Comparison of ENCODE assay signal across 9 cellular contexts in genomic region chr7:92731327-92732063, GRCh38.
DNase-seq lines count a peak whose midpoint lies in the region; ATAC-seq and TF ChIP-seq lines count a peak whose summit lies in the region.
"Had no signal": no experiment of that assay in that cellular context is flagged by ENCODE, and none has a peak within 500 bp of the region (broad histone marks: within the 10 kb centered on the region; RNA-seq: fewer than 3 reads in every experiment).

No MANE protein-coding gene starts in this region.

- 32 to 52% (median 43%) methylated on average over 2 of the region's 2 CpGs for WGBS in adrenal gland, 4 donors
- WGBS in smooth muscle cell (ENCODE audit: low lambda C conversion rate): 60% methylated on average over 2 of the region's 2 CpGs
- 62% methylated on average over 2 of the region's 2 CpGs for WGBS in suprapubic skin

- TF ChIP-seq EP300 in suprapubic skin (IDR thresholded peaks at IDR 0.05): no peak

- H4K20me1 ChIP-seq in smooth muscle cell (ENCODE audit: low read depth): peaks cover 76% of the 10 kb centered on the region

- TF ChIP-seq CTCF in adrenal gland (IDR thresholded peaks at IDR 0.05) (no peak), smooth muscle cell (IDR thresholded peaks at IDR 0.05; ENCODE audit: borderline replicate concordance, insufficient read depth, poor library complexity, severe bottlenecking) (no peak), suprapubic skin (IDR thresholded peaks at IDR 0.05) (no peak), dorsolateral prefrontal cortex (IDR thresholded peaks at IDR 0.05 in 54 of 56, conservative IDR thresholded peaks at IDR 0.05 in 2 of 56; ENCODE audit: low read depth in 1 of 56, partially characterized antibody in 56 of 56) (no peak)

- DNase-seq in LHCN-M2 (ENCODE audit: low read depth) (peak; percentile 68), adrenal gland (peak in 1 of 7 donors; percentile 23), smooth muscle cell (lab: John Stamatoyannopoulos, UW; ENCODE audit: unreplicated experiment) (no peak), suprapubic skin (ENCODE audit: low spot score in 2 of 2) (no peak), NCI-H748 treated with DMSO at 0.1 percent for 48 hours (lab: John Stamatoyannopoulos, UW) (no peak), dorsolateral prefrontal cortex (no peak)
- DNase-seq: T-helper 9 cell had no signal

- ATAC-seq in GM19468 (IDR thresholded peaks at IDR 0.05; ENCODE audit: extremely low read depth, unreplicated experiment) (peak; percentile 36), HG02981 (IDR thresholded peaks at IDR 0.05; ENCODE audit: unreplicated experiment) (no peak)

- peaks cover 91% of the 10 kb centered on the region for H3K79me2 ChIP-seq in smooth muscle cell (ENCODE audit: low read depth)

- no peak overlapping the region for H2AFZ ChIP-seq in smooth muscle cell (ENCODE audit: low read depth)

- H3K9ac ChIP-seq in smooth muscle cell (ENCODE audit: low read depth): no peak overlapping the region

- TF ChIP-seq POLR2A in adrenal gland (IDR thresholded peaks at IDR 0.05): no peak
- TF ChIP-seq POLR2A in suprapubic skin (IDR thresholded peaks at IDR 0.05): no peak

- H3K4me1 ChIP-seq in adrenal gland (replicated peaks in 1 of 2) (peaks cover 0 to 19% of the 10 kb centered on the region in 2 donors), smooth muscle cell (ENCODE audit: low read depth) (no peaks in the 10 kb centered on the region), suprapubic skin (peaks cover 11% of the 10 kb centered on the region)

- H3K27me3 ChIP-seq in adrenal gland (no peaks in the 10 kb centered on the region), smooth muscle cell (ENCODE audit: low read depth) (no peaks in the 10 kb centered on the region), suprapubic skin (no peaks in the 10 kb centered on the region), dorsolateral prefrontal cortex (no peaks in the 10 kb centered on the region)

- H3K4me3 ChIP-seq in adrenal gland (no peak overlapping the region), smooth muscle cell (no peak overlapping the region), suprapubic skin (no peak overlapping the region), dorsolateral prefrontal cortex (no peak overlapping the region)

- H3K4me2 ChIP-seq in smooth muscle cell: peak overlapping the region; percentile 6

- H3K9me3 ChIP-seq in adrenal gland (replicated peaks in 1 of 3) (no peaks in the 10 kb centered on the region), smooth muscle cell (replicated peaks; ENCODE audit: low read depth) (no peaks in the 10 kb centered on the region), suprapubic skin (no peaks in the 10 kb centered on the region)

- intact Hi-C loops in adrenal gland (cut with DNase I): no loop called here
- intact Hi-C loops in dorsolateral prefrontal cortex (cut with DNase I): no loop called here

- H3F3A ChIP-seq in smooth muscle cell (ENCODE audit: low read depth): no peaks in the 10 kb centered on the region

- peak overlapping the region in 3 of 5 donors; percentile 45 to 59 (median 51) for H3K27ac ChIP-seq in adrenal gland
- peak overlapping the region; percentile 29 for H3K27ac ChIP-seq in smooth muscle cell (ENCODE audit: low read depth)
- no peak overlapping the region for H3K27ac ChIP-seq in suprapubic skin
- no peak overlapping the region for H3K27ac ChIP-seq in dorsolateral prefrontal cortex

- H3K36me3 ChIP-seq in adrenal gland (replicated peaks in 1 of 2): no peaks in the 10 kb centered on the region
- no peaks in the 10 kb centered on the region for H3K36me3 ChIP-seq in smooth muscle cell (ENCODE audit: low read depth)
- H3K36me3 ChIP-seq in suprapubic skin: no peaks in the 10 kb centered on the region

Comparison
In these comparisons a context has a peak if more than half of its experiments do, and no peak if none do; other contexts are left out.
1. H3K27ac ChIP-seq: peak in adrenal gland (3 of 5) and smooth muscle cell (single experiment); none in suprapubic skin (single experiment) and dorsolateral prefrontal cortex (0 of 59).